In genomic region chr7:132609222-132609621, GRCh38 we compare ENCODE assay signal across 29 cellular contexts. TPM values are rescaled to one million over a fixed set of nuclear protein-coding genes. Genes with fewer than 3 reads are reported as not detected.
"Had no signal": no experiment of that assay in that cellular context is flagged by ENCODE, and none has a peak within 500 bp of the region (broad histone marks: within the 10 kb centered on the region; RNA-seq: fewer than 3 reads in every experiment).

No MANE protein-coding gene starts in this region.

- H3K9me3 ChIP-seq: left lung, sigmoid colon, transverse colon had no signal

- H3K27ac ChIP-seq: foreskin keratinocyte, hepatocyte, left lung, neural progenitor cell, sigmoid colon, transverse colon had no signal

- H3K36me3 Mint-ChIP-seq: activated naive CD8-positive, alpha-beta T cell; brain; immature natural killer cell; naive thymus-derived CD8-positive, alpha-beta T cell; neural progenitor cell; stimulated activated naive B cell treated with anti-CD40 and anti-IgM and Interleukin-4, amounts not matched to agents 10 μg/mL and 1 μg/mL and 100 μg/mL, for 72 hours had no signal

- FAIRE-seq: colon, TTC549, urothelium cell line had no signal

- H3K4me3 Mint-ChIP-seq: activated naive CD8-positive, alpha-beta T cell; activated T-cell treated with anti-CD3 and anti-CD28 coated beads, Interleukin-2, amount 50 U/mL, for 24 hours; brain; immature natural killer cell; naive thymus-derived CD8-positive, alpha-beta T cell; neural progenitor cell; stimulated activated naive B cell treated with anti-CD40 and anti-IgM and Interleukin-4, amounts not matched to agents 10 μg/mL and 1 μg/mL and 100 μg/mL, for 72 hours had no signal

- H2AFZ ChIP-seq: hepatocyte, neural progenitor cell had no signal

- H3K27me3 ChIP-seq: left lung, neural progenitor cell, sigmoid colon, transverse colon had no signal

- H3K4me1 ChIP-seq: foreskin keratinocyte, left lung, transverse colon had no signal

- H3K79me2 ChIP-seq: hepatocyte had no signal

- H3K9me3 Mint-ChIP-seq: activated T-cell treated with anti-CD3 and anti-CD28 coated beads, Interleukin-2, amount 50 U/mL, for 24 hours; activated T-helper 2 cell treated with anti-CD3 and anti-CD28 coated beads, Interferon-gamma antibody, Interleukin-2, Interleukin-4, amounts not matched to agents 10 μg/mL and 5 μg/mL and 100 μg/mL, durations not matched to agents 14 hours and 24 hours and 36 hours; brain; immature natural killer cell; naive thymus-derived CD8-positive, alpha-beta T cell; stimulated activated naive B cell treated with anti-CD40 and anti-IgM and Interleukin-4, amounts not matched to agents 10 μg/mL and 1 μg/mL and 100 μg/mL, for 72 hours had no signal

- DNase-seq: activated CD4-positive, alpha-beta T cell treated with anti-CD3 and anti-CD28 coated beads for 1 hour; activated CD8-positive, alpha-beta memory T cell treated with anti-CD3 and anti-CD28 coated beads for 24 hours; activated CD8-positive, alpha-beta memory T cell treated with anti-CD3 and anti-CD28 coated beads, Interleukin-2, amount 50 U/mL, for 4 hours; activated naive CD4-positive, alpha-beta T cell; activated T-cell treated with anti-CD3 and anti-CD28 coated beads, Interleukin-2, amount 50 U/mL, for 24 hours; amniotic stem cell; effector memory CD4-positive, alpha-beta T cell; foreskin keratinocyte; glutamatergic neuron; immature natural killer cell; kidney glomerular epithelial cell; left lung; naive thymus-derived CD8-positive, alpha-beta T cell; retina; sigmoid colon; stimulated activated CD4-positive, alpha-beta T cell treated with anti-CD3 and anti-CD28 coated beads, Interleukin-2, amount 100 ng/mL, for 48 hours; stimulated activated CD8-positive, alpha-beta memory T cell treated with anti-CD3 and anti-CD28 coated beads, Interleukin-4, amount 100 ng/mL, for 48 hours; stimulated activated naive B cell treated with anti-CD40 and anti-IgM and Interleukin-4, amounts not matched to agents 10 μg/mL and 1 μg/mL and 100 μg/mL, for 72 hours; transverse colon had no signal

- H3K36me3 ChIP-seq: left lung, neural progenitor cell, sigmoid colon, transverse colon had no signal

- H3K4me3 ChIP-seq: hepatocyte, left lung, lung, neural progenitor cell, sigmoid colon, transverse colon had no signal

- H3K27ac Mint-ChIP-seq: activated naive CD8-positive, alpha-beta T cell; activated T-cell treated with anti-CD3 and anti-CD28 coated beads, Interleukin-2, amount 50 U/mL, for 24 hours; activated T-helper 2 cell treated with anti-CD3 and anti-CD28 coated beads, Interferon-gamma antibody, Interleukin-2, Interleukin-4, amounts not matched to agents 10 μg/mL and 5 μg/mL and 100 μg/mL, durations not matched to agents 14 hours and 24 hours and 36 hours; immature natural killer cell; naive thymus-derived CD8-positive, alpha-beta T cell; neural progenitor cell; progenitor cell of endocrine pancreas; stimulated activated naive B cell treated with anti-CD40 and anti-IgM and Interleukin-4, amounts not matched to agents 10 μg/mL and 1 μg/mL and 100 μg/mL, for 72 hours had no signal

- H3K9ac ChIP-seq: neural progenitor cell had no signal

- H3K4me2 ChIP-seq: hepatocyte, neural progenitor cell had no signal

RNA-seq across cellular contexts. Expression of gene PLXNA4, which starts 33.0 kb away (rescaled TPM):
- total RNA-seq: foreskin keratinocyte had no signal
- polyA plus RNA-seq: foreskin keratinocyte had no signal
